ENCODE assay signal across 8 cellular contexts in the genomic region with DNA sequence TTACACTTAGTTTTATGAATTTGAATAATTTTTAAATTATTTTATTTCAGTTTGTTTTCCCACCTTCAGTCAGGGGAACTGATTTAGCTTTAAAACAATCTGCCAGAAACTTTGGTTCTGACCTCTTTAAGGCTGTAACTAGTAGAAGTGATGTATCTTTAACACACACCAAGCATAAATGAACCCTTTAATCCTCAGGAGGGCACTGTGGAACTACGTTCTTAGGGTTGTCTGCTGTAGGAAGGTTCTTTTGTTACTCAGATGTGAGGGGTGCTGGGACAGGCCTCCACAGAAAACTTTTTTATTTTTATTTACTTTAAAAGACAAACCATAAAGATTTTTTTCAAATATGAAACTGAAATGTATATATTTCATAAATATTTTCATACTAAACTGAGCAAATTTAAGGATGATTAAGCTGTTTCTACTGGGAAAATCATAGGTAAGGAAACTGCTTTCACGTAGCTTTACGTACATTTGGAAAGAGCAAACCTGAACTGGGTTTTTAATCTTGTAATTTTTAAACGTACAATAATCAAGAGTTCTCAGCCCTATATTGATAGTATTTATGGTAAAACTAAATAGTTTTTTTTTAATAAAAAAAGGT. TPM values are rescaled to one million over a fixed set of nuclear protein-coding genes. Genes with fewer than 3 reads are reported as not detected.
DNase-seq lines count a peak whose midpoint lies in the region; ATAC-seq and TF ChIP-seq lines count a peak whose summit lies in the region.

No MANE protein-coding gene starts in this region.

- H3K4me3 Mint-ChIP-seq in MCF 10A (ENCODE audit: unreplicated experiment) = no peak overlapping the region

- peak; percentile 55 for TF ChIP-seq CTCF in MCF 10A (IDR thresholded peaks at IDR 0.05; ENCODE audit: unreplicated experiment)

- intact Hi-C loops in MCF 10A (cut with micrococcal nuclease) = loop anchor here (1.0 to 10.0 kb wide), 8 partner anchors 250 to 1328 kb away; no protein-coding TSS in a partner anchor

- peaks cover 31% of the 10 kb centered on the region for H3K4me1 Mint-ChIP-seq in MCF 10A (ENCODE audit: insufficient read depth, unreplicated experiment)

- ATAC-seq in HG02938 (IDR thresholded peaks at IDR 0.05; ENCODE audit: unreplicated experiment) = peak; percentile 37
- ATAC-seq in left lobe of liver = peak; percentile 80
- ATAC-seq in HG02571 (IDR thresholded peaks at IDR 0.05; ENCODE audit: unreplicated experiment) = no peak

- no peaks in the 10 kb centered on the region for H3K9me3 Mint-ChIP-seq in MCF 10A (ENCODE audit: unreplicated experiment)

- no peaks in the 10 kb centered on the region for H3K27me3 Mint-ChIP-seq in MCF 10A (ENCODE audit: insufficient read depth, unreplicated experiment)

- no peak overlapping the region for H3K27ac Mint-ChIP-seq in MCF 10A (ENCODE audit: low read depth, unreplicated experiment)

- BruUV-seq in MCF 10A (replicated peaks; lab: Mats Ljungman, UMichigan) = no TSS peak

- CTCF ChIA-PET in MCF 10A (lab: Yijun Ruan, JAX) = interaction anchor here (0.5 to 3.7 kb wide), 26 partner anchors 18 to 1462 kb away, joined by 3 to 15 read pairs (median 3); no protein-coding TSS in a partner anchor

- H3K36me3 Mint-ChIP-seq in MCF 10A (ENCODE audit: insufficient read depth, unreplicated experiment) = peaks cover 59% of the 10 kb centered on the region

- DNase-seq in GF-D8 (lab: John Stamatoyannopoulos, UW) (peak; percentile 9), NCI-H460 (ENCODE audit: extremely low read depth, low read depth) (peak; percentile 87), MCF 10A (ENCODE audit: unreplicated experiment) (peak; percentile 81), left lobe of liver (ENCODE audit: low spot score) (no peak), ureter (ENCODE audit: low spot score) (peak; percentile 53), activated gamma-delta T cell treated with Interleukin-2 at 50 U/mL for 16 hours (no peak)

- POLR2A ChIA-PET in MCF 10A (lab: Yijun Ruan, JAX) = interaction anchor here (0.5 to 5.6 kb wide), 13 partner anchors 252 to 1330 kb away, joined by 3 to 67 read pairs (median 3); no protein-coding TSS in a partner anchor

RNA-seq across cellular contexts. Expression of a gene that starts 5.3 kb away (rescaled TPM):
- total RNA-seq in NCI-H460 (2014; rRNA removed; shearing (Covaris generic)) = 95.9 and 100 TPM in 2 replicates
- polyA plus RNA-seq in NCI-H460 (2014; cell fraction: nucleus; rRNA removed) = 81.5 and 87.6 TPM in 2 replicates
- total RNA-seq in MCF 10A (2022) (94.9 and 96.0 TPM in 2 replicates), left lobe of liver (2.9 TPM), ureter (33.1 TPM)

Comparison
In these comparisons a context has a peak if more than half of its experiments do, and no peak if none do; other contexts are left out.
1. DNase-seq: peak in GF-D8 (single experiment), NCI-H460 (single experiment), MCF 10A (single experiment) and ureter (single experiment); none in left lobe of liver (single experiment) and activated gamma-delta T cell treated with Interleukin-2 at 50 U/mL for 16 hours (single experiment).